8 cellular contexts compared by ENCODE assay signal in the genomic region with DNA sequence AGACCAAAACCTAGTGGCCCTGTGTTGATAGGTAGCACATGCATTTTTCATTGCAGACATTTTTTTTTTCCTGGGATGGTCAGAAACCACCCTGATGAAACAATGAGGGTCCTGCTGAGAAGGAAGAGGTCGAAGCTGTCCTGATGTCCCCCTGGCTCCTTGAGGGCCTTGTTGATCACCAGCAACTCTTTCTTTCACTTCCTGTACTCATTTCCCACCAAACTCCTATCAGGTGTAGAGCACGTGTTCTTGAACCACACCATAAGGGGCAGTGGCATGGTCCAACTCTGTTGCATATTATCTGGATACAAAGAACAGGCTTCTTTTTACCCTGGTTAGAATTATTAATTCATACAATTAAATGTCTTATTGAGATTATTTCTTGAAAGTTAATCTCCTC.
"Had no signal": no experiment of that assay in that cellular context is flagged by ENCODE, and none has a peak within 500 bp of the region (broad histone marks: within the 10 kb centered on the region; RNA-seq: fewer than 3 reads in every experiment).

No MANE protein-coding gene starts in this region.

- H3K36me3 ChIP-seq: HAP-1 had no signal

- H3K4me3 Mint-ChIP-seq: GM23338, H9, HFFc6 had no signal

- DNase-seq: GM23248, GOT3, H7, H9, HCEC 1CT, HFFc6 had no signal

- H3K27ac Mint-ChIP-seq: GM23338, H9, HFFc6 had no signal

- H3K9me3 Mint-ChIP-seq: GM23338 had no signal

- H3K9me3 ChIP-seq: HAP-1 had no signal

- H3K27ac ChIP-seq: GM23248 had no signal

- H3K4me1 ChIP-seq: HAP-1 had no signal

- H3K4me3 ChIP-seq: GM23248, GM23338, HAP-1 had no signal
